ENCODE assay signal across 1 cellular context in genomic region chr7:28570970-28571288, GRCh38.
TF ChIP-seq lines count a peak whose summit lies in the region.

No MANE protein-coding gene starts in this region.

TF ChIP-seq in H1, 55 proteins besides CTCF, POLR2A, EP300 and RAD21 (continued from another document):
- TF ChIP-seq MAX (IDR thresholded peaks at IDR 0.05): no peak
- no peak for TF ChIP-seq ASH2L (IDR thresholded peaks at IDR 0.05; ENCODE audit: low read length)
- no peak for TF ChIP-seq TCF12 (IDR thresholded peaks at IDR 0.05; ENCODE audit: low read depth, low read length)
TF ChIP-seq in H1: peak in this region for 0.
